Comparison of ENCODE assay signal across 22 cellular contexts in the genomic region with DNA sequence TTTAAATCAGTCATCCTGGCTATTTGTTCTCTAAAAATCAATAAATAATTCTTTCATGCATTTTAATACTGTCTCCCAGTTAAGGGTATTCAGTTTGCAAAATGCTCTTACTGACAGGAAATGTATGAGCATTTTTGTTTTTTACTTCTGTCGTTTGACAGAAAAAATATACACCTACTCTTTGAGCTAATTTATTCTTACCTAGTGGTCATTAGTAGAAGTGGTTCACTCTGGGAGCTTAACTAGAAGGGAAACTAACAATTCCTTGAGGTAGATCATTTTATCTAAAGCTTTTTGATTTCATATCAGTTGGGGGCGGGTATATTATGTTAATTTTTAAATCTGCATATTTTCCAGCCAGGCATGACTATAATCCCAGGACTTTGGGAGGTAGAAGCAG.
"Had no signal": no experiment of that assay in that cellular context is flagged by ENCODE, and none has a peak within 500 bp of the region (broad histone marks: within the 10 kb centered on the region; RNA-seq: fewer than 3 reads in every experiment).

No MANE protein-coding gene starts in this region.

- H3K27ac ChIP-seq: colonic mucosa, epithelial cell of prostate, esophagus squamous epithelium, gastrocnemius medialis, heart right ventricle, left lung, lower lobe of right lung had no signal

- H3K27me3 ChIP-seq: colonic mucosa, esophagus squamous epithelium, gastrocnemius medialis, heart right ventricle, left lung had no signal

- DNase-seq: colonic mucosa; cortex of kidney; effector CD8-positive, alpha-beta T cell; effector memory CD8-positive, alpha-beta T cell; erythroblast; esophagus squamous epithelium; foreskin fibroblast; foreskin melanocyte; gastrocnemius medialis; glutamatergic neuron; head of caudate nucleus; heart right ventricle; hippocampal formation; left cardiac atrium; left lung; left ventricle myocardium superior; lower lobe of right lung; mesenchymal stem cell; midbrain had no signal

- H3K4me1 ChIP-seq: colonic mucosa, esophagus squamous epithelium, gastrocnemius medialis, heart right ventricle, left lung, lower lobe of right lung had no signal

- H3K4me3 Mint-ChIP-seq: dendritic cell treated with granulocyte-macrophage colony-stimulating factor and Interleukin-4, amounts not matched to agents 40 ng/mL and 50 ng/mL, for 4 days; effector memory CD8-positive, alpha-beta T cell had no signal

- H3K4me3 ChIP-seq: colonic mucosa, esophagus squamous epithelium, gastrocnemius medialis, heart right ventricle, left lung, lower lobe of right lung had no signal

- H3K27ac Mint-ChIP-seq: dendritic cell treated with granulocyte-macrophage colony-stimulating factor and Interleukin-4, amounts not matched to agents 40 ng/mL and 50 ng/mL, for 4 days; effector memory CD8-positive, alpha-beta T cell had no signal

- H3K27me3 Mint-ChIP-seq: dendritic cell treated with granulocyte-macrophage colony-stimulating factor and Interleukin-4, amounts not matched to agents 40 ng/mL and 50 ng/mL, for 4 days; effector memory CD8-positive, alpha-beta T cell had no signal

- H3K9me3 Mint-ChIP-seq: dendritic cell treated with granulocyte-macrophage colony-stimulating factor and Interleukin-4, amounts not matched to agents 40 ng/mL and 50 ng/mL, for 4 days; effector memory CD8-positive, alpha-beta T cell had no signal

- ATAC-seq: effector memory CD8-positive, alpha-beta T cell; esophagus mucosa; gastrocnemius medialis; heart right ventricle; left cardiac atrium; left lung; left ventricle myocardium superior; lower lobe of right lung had no signal
